In genomic region chr7:152608208-152608607, GRCh38 we compare ENCODE assay signal across 18 cellular contexts.
DNase-seq lines count a peak whose midpoint lies in the region; ATAC-seq, FAIRE-seq and TF ChIP-seq lines count a peak whose summit lies in the region.
"Had no signal": no experiment of that assay in that cellular context is flagged by ENCODE, and none has a peak within 500 bp of the region (broad histone marks: within the 10 kb centered on the region; RNA-seq: fewer than 3 reads in every experiment).

No MANE protein-coding gene starts in this region.

- H3K9me3 Mint-ChIP-seq in memory B cell, result peaks cover 2% of the 10 kb centered on the region
- H3K9me3 Mint-ChIP-seq in HFFc6, result no peaks in the 10 kb centered on the region

- H3K27ac Mint-ChIP-seq in memory B cell (no peak overlapping the region), HFFc6 (no peak overlapping the region)
- H3K27ac Mint-ChIP-seq: CD4-positive, CD25-positive, alpha-beta regulatory T cell; CD8-positive, alpha-beta memory T cell had no signal

- H3K27me3 Mint-ChIP-seq in memory B cell (no peaks in the 10 kb centered on the region), HFFc6 (ENCODE audit: insufficient read depth) (peaks cover 11% of the 10 kb centered on the region)
- H3K27me3 Mint-ChIP-seq: CD4-positive, CD25-positive, alpha-beta regulatory T cell had no signal

- H3K4me3 Mint-ChIP-seq in memory B cell (no peak overlapping the region), HFFc6 (no peak overlapping the region)
- H3K4me3 Mint-ChIP-seq: CD4-positive, CD25-positive, alpha-beta regulatory T cell; CD8-positive, alpha-beta memory T cell had no signal

- FAIRE-seq in GM12891 (lab: Jason Lieb, UNC), result no peak
- FAIRE-seq: D721Med, G401.6 had no signal

- TF ChIP-seq POLR2A in GM12891 (IDR thresholded peaks at IDR 0.05; ENCODE audit: low read depth, low read length), result no peak

- no peak for TF ChIP-seq CTCF in HFFc6 (IDR thresholded peaks at IDR 0.05)

- peaks cover 2% of the 10 kb centered on the region for H3K36me3 Mint-ChIP-seq in memory B cell
- H3K36me3 Mint-ChIP-seq in HFFc6 (ENCODE audit: low read depth), result no peaks in the 10 kb centered on the region
- H3K36me3 Mint-ChIP-seq: CD4-positive, CD25-positive, alpha-beta regulatory T cell had no signal

- DNase-seq in GM12891 (ENCODE audit: insufficient read length, low spot score) (no peak), RPMI8226 (peak; percentile 59), memory B cell (ENCODE audit: low spot score in 2 of 2) (no peak), HFFc6 (no peak), OCI-M1 (lab: John Stamatoyannopoulos, UW) (no peak), HK-2 (ENCODE audit: unreplicated experiment) (no peak)
- DNase-seq: BE2C; C1 segment of cervical spinal cord; CD4-positive, CD25-positive, alpha-beta regulatory T cell; CD8-positive, alpha-beta memory T cell; COR-L47; GOT3; H7; IMR-90; KBM-7 had no signal

- peak; percentile 26 for ATAC-seq in memory B cell (ENCODE audit: low read depth)
- ATAC-seq: HCT116 had no signal

- H3K4me1 Mint-ChIP-seq in memory B cell (no peaks in the 10 kb centered on the region), HFFc6 (ENCODE audit: low read depth) (no peaks in the 10 kb centered on the region)
- H3K4me1 Mint-ChIP-seq: CD4-positive, CD25-positive, alpha-beta regulatory T cell; CD8-positive, alpha-beta memory T cell had no signal

TF ChIP-seq in GM12891, 5 proteins besides CTCF, POLR2A, EP300 and RAD21:
- TF ChIP-seq PAX5 (IDR thresholded peaks at IDR 0.05; ENCODE audit: insufficient read depth, low read length, severe bottlenecking), result no peak
- TF ChIP-seq SPI1 (IDR thresholded peaks at IDR 0.05; ENCODE audit: low read depth, low read length), result peak; percentile 49; the same call in 1 of the 2 replicates
- TF ChIP-seq POLR2AphosphoS5 (IDR thresholded peaks at IDR 0.05; ENCODE audit: low read depth, low read length), result no peak
- no peak for TF ChIP-seq TAF1 (IDR thresholded peaks at IDR 0.05; ENCODE audit: low read depth, low read length)
